11 cellular contexts compared by ENCODE assay signal in the genomic region with DNA sequence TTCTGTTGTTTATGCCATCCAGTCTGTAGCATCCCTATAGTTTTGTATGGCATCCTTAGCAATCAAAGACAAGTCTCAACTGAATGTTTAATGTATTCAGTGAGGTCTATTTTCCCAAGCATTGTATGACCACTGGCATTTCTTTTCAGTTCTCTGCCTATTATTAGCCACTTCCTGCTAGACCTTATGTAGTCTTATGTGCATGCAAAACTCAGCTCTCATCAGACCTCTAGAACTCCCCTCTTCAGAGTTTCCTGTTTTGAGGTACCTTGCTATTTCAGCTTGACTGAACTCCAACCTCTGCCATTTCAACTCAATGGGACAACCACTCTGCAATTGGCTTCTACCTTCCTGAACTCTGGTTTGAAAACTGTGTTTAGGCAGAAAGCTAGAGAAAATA.
A peak's percentile ranks its signal among the peaks of the same experiment; 100 is the strongest.
DNase-seq lines count a peak whose midpoint lies in the region; ATAC-seq and TF ChIP-seq lines count a peak whose summit lies in the region.
"Had no signal": no experiment of that assay in that cellular context is flagged by ENCODE, and none has a peak within 500 bp of the region (broad histone marks: within the 10 kb centered on the region; RNA-seq: fewer than 3 reads in every experiment).

No MANE protein-coding gene starts in this region.

- no peak overlapping the region for H2AFZ ChIP-seq in OCI-LY3 (ENCODE audit: low read depth, low read length)

- no peak for TF ChIP-seq CTCF in OCI-LY3 (IDR thresholded peaks at IDR 0.05; ENCODE audit: low read depth, low read length)
- no peak for TF ChIP-seq CTCF in right lobe of liver (IDR thresholded peaks at IDR 0.05)

- DNase-seq in right lobe of liver (no peak), sciatic nerve (ENCODE audit: low spot score) (no peak), GDM1 (lab: John Stamatoyannopoulos, UW) (no peak), DMS 273 treated with DMSO at 0.1 percent for 48 hours (lab: John Stamatoyannopoulos, UW) (no peak)
- DNase-seq: aorta, NCI-H1694 treated with DMSO at 0.1 percent for 48 hours, T-helper 9 cell had no signal

- H3K9ac ChIP-seq in OCI-LY3 (ENCODE audit: low read length), result no peak overlapping the region

- intact Hi-C loops in right lobe of liver (cut with DNase I) (no loop called here), sciatic nerve (cut with DNase I) (no loop called here)

- H3K4me2 ChIP-seq in OCI-LY3 (ENCODE audit: low read length), result peak overlapping the region; percentile 27

- ATAC-seq in GM18867 (IDR thresholded peaks at IDR 0.05; ENCODE audit: unreplicated experiment), result peak; percentile 99
- peak; percentile 96 for ATAC-seq in GM21528 (IDR thresholded peaks at IDR 0.05; ENCODE audit: low FRiP score, unreplicated experiment)
- peak; percentile 98 for ATAC-seq in HG03103 (IDR thresholded peaks at IDR 0.05; ENCODE audit: low read depth, unreplicated experiment)
- no peak for ATAC-seq in right lobe of liver
- no peak for ATAC-seq in sciatic nerve

- H3K36me3 ChIP-seq in OCI-LY3 (replicated peaks; ENCODE audit: low read depth, low read length) (no peaks in the 10 kb centered on the region), right lobe of liver (no peaks in the 10 kb centered on the region)

- no peak overlapping the region for H3K27ac ChIP-seq in OCI-LY3 (ENCODE audit: low read length)
- no peak overlapping the region for H3K27ac ChIP-seq in right lobe of liver

- TF ChIP-seq POLR2A in right lobe of liver (IDR thresholded peaks at IDR 0.05), result no peak

- no peaks in the 10 kb centered on the region for H3K79me2 ChIP-seq in OCI-LY3 (ENCODE audit: low read length)

- H3K9me3 ChIP-seq in OCI-LY3 (ENCODE audit: insufficient read depth, low read length) (no peaks in the 10 kb centered on the region), right lobe of liver (no peaks in the 10 kb centered on the region)

- H4K20me1 ChIP-seq in OCI-LY3 (ENCODE audit: insufficient read depth, low read length), result no peaks in the 10 kb centered on the region

- H3K27me3 ChIP-seq in OCI-LY3 (ENCODE audit: low read depth, low read length) (no peaks in the 10 kb centered on the region), right lobe of liver (no peaks in the 10 kb centered on the region)

- no peak overlapping the region for H3K4me3 ChIP-seq in OCI-LY3 (ENCODE audit: low read length)
- H3K4me3 ChIP-seq in right lobe of liver, result no peak overlapping the region

- H3K4me1 ChIP-seq in OCI-LY3 (ENCODE audit: low read length), result peaks cover 18% of the 10 kb centered on the region
- no peaks in the 10 kb centered on the region for H3K4me1 ChIP-seq in right lobe of liver

Comparison
In these comparisons a context has a peak if more than half of its experiments do, and no peak if none do; other contexts are left out.
1. ATAC-seq: peak in GM18867 (single experiment), GM21528 (single experiment) and HG03103 (single experiment); none in right lobe of liver (0 of 4) and sciatic nerve (single experiment).